ENCODE assay signal across 1 cellular context in genomic region chr13:27170221-27170520, GRCh38.
TF ChIP-seq lines count a peak whose summit lies in the region.

No MANE protein-coding gene starts in this region.

TF ChIP-seq in HCT116, 20 proteins besides CTCF, POLR2A, EP300 and RAD21 (continued from another document):
- no peak for TF ChIP-seq ATF3 (IDR thresholded peaks at IDR 0.05)
- no peak for TF ChIP-seq CEBPB (IDR thresholded peaks at IDR 0.05; ENCODE audit: low read depth)
- TF ChIP-seq YY1 (IDR thresholded peaks at IDR 0.05; ENCODE audit: extremely low read depth, insufficient replicate concordance, low read depth, low read length): no peak
- TF ChIP-seq TCF7L2 (IDR thresholded peaks at IDR 0.05; ENCODE audit: borderline replicate concordance, extremely low read depth, insufficient read depth, insufficient read length): no peak
TF ChIP-seq in HCT116: peak in this region for 0.
